ENCODE assay signal across 10 cellular contexts in the genomic region with DNA sequence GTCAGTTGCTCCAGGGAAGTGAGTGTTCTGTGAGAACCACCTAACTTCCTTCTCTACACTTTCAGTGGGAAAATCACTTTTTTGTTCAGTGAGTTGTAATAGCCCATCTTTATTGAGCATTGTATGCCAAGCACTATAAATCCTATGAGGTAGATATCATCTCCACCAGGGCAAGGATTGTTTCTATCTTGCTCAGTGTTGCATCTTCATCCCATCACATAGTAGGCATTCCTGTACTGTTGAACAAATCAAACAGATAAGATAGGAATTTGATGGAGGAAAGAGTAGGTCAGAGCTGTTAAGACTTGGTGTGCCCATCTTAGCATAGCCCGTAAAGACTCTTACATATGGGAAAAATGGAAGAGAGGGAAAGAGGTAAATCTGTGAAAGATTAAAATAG. TPM values are rescaled to one million over a fixed set of nuclear protein-coding genes. Genes with fewer than 3 reads are reported as not detected.
DNase-seq lines count a peak whose midpoint lies in the region; ATAC-seq, FAIRE-seq and TF ChIP-seq lines count a peak whose summit lies in the region.
"Had no signal": no experiment of that assay in that cellular context is flagged by ENCODE, and none has a peak within 500 bp of the region (broad histone marks: within the 10 kb centered on the region; RNA-seq: fewer than 3 reads in every experiment).

No MANE protein-coding gene starts in this region.

- DNase-seq in EH (ENCODE audit: low read depth), result peak; percentile 65
- no peak for DNase-seq in WTC11 (ENCODE audit: low spot score)
- DNase-seq in kidney, result no peak
- DNase-seq in spleen, result no peak
- DNase-seq in effector CD8-positive, alpha-beta T cell (lab: John Stamatoyannopoulos, UW), result no peak
- DNase-seq in activated CD4-positive, alpha-beta T cell treated with anti-CD3 and anti-CD28 coated beads for 4 hours, result no peak
- DNase-seq: NCI-H2227 treated with DMSO at 0.1 percent for 48 hours, posterior cingulate gyrus had no signal

- no peak for ATAC-seq in WTC11
- ATAC-seq in HG02759 (IDR thresholded peaks at IDR 0.05; ENCODE audit: unreplicated experiment), result no peak
- ATAC-seq in GM18867 (IDR thresholded peaks at IDR 0.05; ENCODE audit: unreplicated experiment), result no peak

- H3K27ac ChIP-seq in kidney (ENCODE audit: low read depth in 2 of 2, low read length in 2 of 2) (peak overlapping the region; percentile 72 to 81), spleen (peak overlapping the region; percentile 96 to 100 (median 99))

- no peaks in the 10 kb centered on the region for H3K9me3 Mint-ChIP-seq in WTC11

- H3K27me3 ChIP-seq in spleen (replicated peaks in 1 of 7), result no peaks in the 10 kb centered on the region

- H3K27me3 Mint-ChIP-seq in WTC11 (ENCODE audit: low read depth), result no peaks in the 10 kb centered on the region; the same call in 1 of the 2 replicates

- no peak overlapping the region for H3K4me3 Mint-ChIP-seq in WTC11

- H3K27ac Mint-ChIP-seq in WTC11, result 0 out of 2 replicates have a peak overlapping the region, but pooled peaks have one; percentile 51

- WGBS in spleen, 5 donors, result 94 to 100% (median 98%) methylated on average over 1 of the region's 1 CpG

- TF ChIP-seq POLR2A in spleen (IDR thresholded peaks at IDR 0.05), result no peak

- POLR2A ChIA-PET in WTC11 (lab: Charles Lee), result interaction anchor here (1.2 to 1.4 kb wide), 2 partner anchors 42 to 181 kb away, joined by 4 read pairs; no protein-coding TSS in a partner anchor

- H3K9me3 ChIP-seq in kidney (ENCODE audit: control insufficient read depth in 1 of 2, low read length in 2 of 2), result no peaks in the 10 kb centered on the region
- no peaks in the 10 kb centered on the region for H3K9me3 ChIP-seq in spleen

- H3K9ac ChIP-seq in kidney (ENCODE audit: low read length in 2 of 2), result no peak overlapping the region

- intact Hi-C loops in kidney (cut with DNase I), result loop anchor here (5.0 kb wide), 1 partner anchor 38 kb away; no protein-coding TSS in a partner anchor
- intact Hi-C loops in spleen (cut with DNase I; ENCODE audit: low total_unique reads), result loop anchor here (5.0 kb wide), 1 partner anchor 88 kb away; a partner anchor contains a TSS

- H3K4me1 ChIP-seq in kidney (ENCODE audit: control insufficient read depth in 1 of 2, insufficient read depth in 1 of 2, low read depth in 1 of 2, low read length in 2 of 2) (peaks cover 40 to 53% of the 10 kb centered on the region in 2 donors), spleen (peaks cover 44 to 93% (median 66%) of the 10 kb centered on the region in 6 donors)

- FAIRE-seq in kidney (lab: Jason Lieb, UNC), result no peak

- CTCF ChIA-PET in WTC11 (lab: Charles Lee), result interaction anchor here (1.0 to 1.3 kb wide), 2 partner anchors 183 to 186 kb away, joined by 3 to 4 read pairs; no protein-coding TSS in a partner anchor

- H3K36me3 ChIP-seq in kidney (ENCODE audit: control insufficient read depth in 1 of 2, insufficient read depth in 2 of 2, low read length in 2 of 2) (peaks cover 8% of the 10 kb centered on the region in 2 donors), spleen (peaks cover 0 to 38% (median 13%) of the 10 kb centered on the region in 6 donors)

- H3K4me3 ChIP-seq in kidney (ENCODE audit: low read length in 2 of 2), result no peak overlapping the region
- H3K4me3 ChIP-seq in spleen, result peak overlapping the region in 1 of 8 donors; percentile 3

- no peak for TF ChIP-seq CTCF in WTC11 (IDR thresholded peaks at IDR 0.05)
- no peak for TF ChIP-seq CTCF in kidney (IDR thresholded peaks at IDR 0.05; ENCODE audit: borderline replicate concordance, extremely low read depth, insufficient read depth)
- TF ChIP-seq CTCF in spleen (IDR thresholded peaks at IDR 0.05 in 8 of 11, conservative IDR thresholded peaks at IDR 0.05 in 3 of 11), result no peak

- H3K4me1 Mint-ChIP-seq in WTC11, result peaks cover 58% of the 10 kb centered on the region

- peaks cover 19% of the 10 kb centered on the region for H3K36me3 Mint-ChIP-seq in WTC11

TF ChIP-seq in WTC11, 78 proteins besides CTCF, POLR2A, EP300 and RAD21:
- no peak for TF ChIP-seq GABPB1 (CRISPR knock-in tag; IDR thresholded peaks at IDR 0.05)
- no peak for TF ChIP-seq ZNF219 (CRISPR knock-in tag; IDR thresholded peaks at IDR 0.05; ENCODE audit: borderline replicate concordance)
- TF ChIP-seq, protein P1, sequence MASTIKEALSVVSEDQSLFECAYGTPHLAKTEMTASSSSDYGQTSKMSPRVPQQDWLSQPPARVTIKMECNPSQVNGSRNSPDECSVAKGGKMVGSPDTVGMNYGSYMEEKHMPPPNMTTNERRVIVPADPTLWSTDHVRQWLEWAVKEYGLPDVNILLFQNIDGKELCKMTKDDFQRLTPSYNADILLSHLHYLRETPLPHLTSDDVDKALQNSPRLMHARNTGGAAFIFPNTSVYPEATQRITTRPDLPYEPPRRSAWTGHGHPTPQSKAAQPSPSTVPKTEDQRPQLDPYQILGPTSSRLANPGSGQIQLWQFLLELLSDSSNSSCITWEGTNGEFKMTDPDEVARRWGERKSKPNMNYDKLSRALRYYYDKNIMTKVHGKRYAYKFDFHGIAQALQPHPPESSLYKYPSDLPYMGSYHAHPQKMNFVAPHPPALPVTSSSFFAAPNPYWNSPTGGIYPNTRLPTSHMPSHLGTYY (CRISPR knock-in tag; IDR thresholded peaks at IDR 0.05), result no peak
- TF ChIP-seq, protein P2, sequence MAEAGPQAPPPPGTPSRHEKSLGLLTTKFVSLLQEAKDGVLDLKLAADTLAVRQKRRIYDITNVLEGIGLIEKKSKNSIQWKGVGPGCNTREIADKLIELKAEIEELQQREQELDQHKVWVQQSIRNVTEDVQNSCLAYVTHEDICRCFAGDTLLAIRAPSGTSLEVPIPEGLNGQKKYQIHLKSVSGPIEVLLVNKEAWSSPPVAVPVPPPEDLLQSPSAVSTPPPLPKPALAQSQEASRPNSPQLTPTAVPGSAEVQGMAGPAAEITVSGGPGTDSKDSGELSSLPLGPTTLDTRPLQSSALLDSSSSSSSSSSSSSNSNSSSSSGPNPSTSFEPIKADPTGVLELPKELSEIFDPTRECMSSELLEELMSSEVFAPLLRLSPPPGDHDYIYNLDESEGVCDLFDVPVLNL (CRISPR knock-in tag; IDR thresholded peaks at IDR 0.05; ENCODE audit: borderline replicate concordance, low read depth), result no peak
- no peak for TF ChIP-seq HMGA2 (CRISPR knock-in tag; IDR thresholded peaks at IDR 0.05)
- TF ChIP-seq ESRRA (CRISPR knock-in tag; IDR thresholded peaks at IDR 0.05; ENCODE audit: borderline replicate concordance), result no peak
- TF ChIP-seq ZNF396 (CRISPR knock-in tag; IDR thresholded peaks at IDR 0.05; ENCODE audit: borderline replicate concordance), result no peak
- TF ChIP-seq, protein P3, sequence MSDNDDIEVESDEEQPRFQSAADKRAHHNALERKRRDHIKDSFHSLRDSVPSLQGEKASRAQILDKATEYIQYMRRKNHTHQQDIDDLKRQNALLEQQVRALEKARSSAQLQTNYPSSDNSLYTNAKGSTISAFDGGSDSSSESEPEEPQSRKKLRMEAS (CRISPR knock-in tag; IDR thresholded peaks at IDR 0.05), result no peak
- no peak for TF ChIP-seq ETV6 (CRISPR knock-in tag; IDR thresholded peaks at IDR 0.05)
- no peak for TF ChIP-seq GTF2I (CRISPR knock-in tag; conservative IDR thresholded peaks at IDR 0.05)
- no peak for TF ChIP-seq NFE2L1 (CRISPR knock-in tag; IDR thresholded peaks at IDR 0.05)

RNA-seq across cellular contexts. Expression of a gene that starts 2.9 kb away (rescaled TPM):
- 13.1 to 15.0 TPM (median 13.7 TPM) in 3 replicates for total RNA-seq in WTC11 (2021)
- 13.8 TPM for total RNA-seq in kidney
- 15.5 TPM for polyA plus RNA-seq in kidney (ENCODE audit: insufficient read depth, low read depth, low replicate concordance)
- total RNA-seq in spleen, result 10 to 100 TPM in 6 of 7 donors, 1 to 10 TPM in 1; 8.1 to 21.8 (median 12.5) TPM
- 1 to 10 TPM; 4.8 to 6.6 (median 5.2) TPM for polyA plus RNA-seq in spleen

RNA-seq across cellular contexts. Expression of a gene that starts 41.6 kb away (rescaled TPM):
- total RNA-seq in WTC11 (2021), result 26.5 to 29.8 TPM (median 28.7 TPM) in 3 replicates
- 15.6 TPM for total RNA-seq in kidney
- polyA plus RNA-seq in kidney (ENCODE audit: insufficient read depth, low read depth, low replicate concordance), result 6.7 TPM
- total RNA-seq in spleen, result 10 to 100 TPM; 41.6 to 80.4 (median 54.4) TPM
- polyA plus RNA-seq in spleen, result 10 to 100 TPM in 1 of 3 donors, 1 to 10 TPM in 2; 6.2 to 22.0 (median 8.9) TPM
